Comparison of ENCODE assay signal across 8 cellular contexts in the genomic region with DNA sequence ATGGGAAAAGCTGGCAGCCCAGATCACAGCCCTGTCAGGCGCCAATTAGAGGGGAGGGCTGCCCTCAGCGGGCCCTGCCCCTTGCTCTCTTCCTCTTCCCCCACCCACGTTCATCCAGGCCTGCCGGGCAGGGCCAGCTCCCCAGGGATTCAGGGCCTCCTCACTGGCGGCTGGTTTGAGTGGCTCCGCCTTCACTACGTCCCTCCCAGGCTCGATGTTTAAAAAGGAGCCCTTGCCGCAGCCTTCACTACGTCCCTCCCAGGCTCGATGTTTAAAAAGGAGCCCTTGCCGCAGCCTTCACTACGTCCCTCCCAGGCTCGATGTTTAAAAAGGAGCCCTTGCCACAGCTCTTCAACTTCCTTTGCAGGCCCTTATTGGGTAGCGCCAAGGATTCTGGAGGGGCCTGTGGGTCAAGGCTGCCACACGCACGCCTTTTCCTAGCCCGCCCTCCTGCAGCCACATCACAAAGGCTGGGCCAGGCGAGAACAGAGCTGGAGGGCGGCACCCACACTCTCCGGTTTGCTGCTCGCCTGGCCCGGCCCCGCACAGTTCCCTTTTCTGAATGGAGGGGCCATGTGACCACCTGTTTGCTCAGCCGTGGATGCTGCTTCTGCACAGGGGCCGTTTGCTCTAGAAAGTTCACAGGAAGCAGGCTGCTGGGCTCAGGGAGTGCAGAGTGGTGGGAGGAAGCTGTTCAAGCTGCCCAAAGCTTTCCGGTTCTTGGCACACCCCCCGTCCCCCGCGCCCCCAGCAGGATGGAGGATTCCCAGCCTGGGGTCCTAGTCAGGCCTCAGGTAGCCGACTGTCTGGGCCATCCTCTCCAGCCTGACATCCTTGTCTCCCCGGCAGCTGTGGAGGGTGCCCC. TPM values are rescaled to one million over a fixed set of nuclear protein-coding genes. Genes with fewer than 3 reads are reported as not detected.
A peak's percentile ranks its signal among the peaks of the same experiment; 100 is the strongest.
DNase-seq lines count a peak whose midpoint lies in the region; ATAC-seq, FAIRE-seq and TF ChIP-seq lines count a peak whose summit lies in the region.

No MANE protein-coding gene starts in this region.

- no peaks in the 10 kb centered on the region for H3K9me3 Mint-ChIP-seq in T-helper 1 cell treated with Interleukin-12 subunit alpha and Interleukin-12 subunit beta and Interleukin-4 antibody, amounts not matched to agents 30 μg/mL and 1 μg/mL, for 36 hours
- H3K9me3 Mint-ChIP-seq in astrocyte (ENCODE audit: unreplicated experiment), result no peaks in the 10 kb centered on the region

- POLR2A ChIA-PET in PC-9 (lab: Charles Lee; ENCODE audit: unreplicated experiment), result no interaction called here

- no peak for FAIRE-seq in astrocyte (lab: Jason Lieb, UNC)

- no peaks in the 10 kb centered on the region for H3K27me3 Mint-ChIP-seq in T-helper 1 cell treated with Interleukin-12 subunit alpha and Interleukin-12 subunit beta and Interleukin-4 antibody, amounts not matched to agents 30 μg/mL and 1 μg/mL, for 36 hours (ENCODE audit: low read depth)
- H3K27me3 Mint-ChIP-seq in astrocyte (ENCODE audit: low read depth, unreplicated experiment), result no peaks in the 10 kb centered on the region

- peaks cover under 1% of the 10 kb centered on the region for H3K9me3 ChIP-seq in astrocyte (ENCODE audit: insufficient read depth, low read depth, low read length)
- H3K9me3 ChIP-seq in iPS-18a (ENCODE audit: control insufficient read depth, low read depth, low read length), result no peaks in the 10 kb centered on the region
- no peaks in the 10 kb centered on the region for H3K9me3 ChIP-seq in PC-9 (ENCODE audit: insufficient read depth, low read depth)

- H3K4me1 Mint-ChIP-seq in T-helper 1 cell treated with Interleukin-12 subunit alpha and Interleukin-12 subunit beta and Interleukin-4 antibody, amounts not matched to agents 30 μg/mL and 1 μg/mL, for 36 hours (ENCODE audit: low read depth), result peaks cover 17% of the 10 kb centered on the region
- H3K4me1 Mint-ChIP-seq in astrocyte (ENCODE audit: low read depth, unreplicated experiment), result peaks cover 5% of the 10 kb centered on the region

- H3K9me2 ChIP-seq in PC-9 (ENCODE audit: insufficient read depth), result no peaks in the 10 kb centered on the region

- ATAC-seq in GM21619 (IDR thresholded peaks at IDR 0.05; ENCODE audit: unreplicated experiment), result peak; percentile 67

- H3K9ac ChIP-seq in astrocyte (ENCODE audit: low read length), result peak overlapping the region; percentile 57
- no peak overlapping the region for H3K9ac ChIP-seq in iPS-18a (ENCODE audit: low read length)

- H3K79me2 ChIP-seq in astrocyte (ENCODE audit: insufficient read depth, low read length) (peaks cover 1% of the 10 kb centered on the region), PC-9 (ENCODE audit: low read depth) (no peaks in the 10 kb centered on the region)

- peaks cover 7% of the 10 kb centered on the region for H3K4me1 ChIP-seq in astrocyte (ENCODE audit: insufficient read depth, low read length)
- H3K4me1 ChIP-seq in iPS-18a (ENCODE audit: control insufficient read depth, low read depth, low read length), result peaks cover 15% of the 10 kb centered on the region
- no peaks in the 10 kb centered on the region for H3K4me1 ChIP-seq in PC-9 (replicated peaks; ENCODE audit: insufficient read depth)

- H3K27ac ChIP-seq in astrocyte (ENCODE audit: low read depth, low read length) (no peak overlapping the region), iPS-18a (ENCODE audit: low read length) (no peak overlapping the region), skin epidermis (peak overlapping the region in 20 of 21 experiments; percentile 29 to 91 (median 81)), PC-9 (no peak overlapping the region)

- no TSS peak for BruUV-seq in PC-9 (replicated peaks; lab: Mats Ljungman, UMichigan)

- H3K4me3 ChIP-seq in astrocyte (ENCODE audit: insufficient read depth, low read depth, low read length) (peak overlapping the region; percentile 14), iPS-18a (ENCODE audit: low read length) (peak overlapping the region; percentile 48), skin epidermis (peak overlapping the region; percentile 16 to 38 (median 27)), PC-9 (no peak overlapping the region)

- CTCF ChIA-PET in PC-9 (lab: Charles Lee), result no interaction called here

- H2AFZ ChIP-seq in astrocyte (ENCODE audit: low read depth, low read length) (peak overlapping the region; percentile 40), PC-9 (no peak overlapping the region)

- TF ChIP-seq CTCF in astrocyte (IDR thresholded peaks at IDR 0.05; ENCODE audit: insufficient read depth, low read depth, low read length) (no peak), PC-9 (conservative IDR thresholded peaks at IDR 0.05) (no peak)

- H3K4me2 ChIP-seq in astrocyte (ENCODE audit: low read length), result peak overlapping the region; percentile 73
- H3K4me2 ChIP-seq in PC-9, result no peak overlapping the region

- peak; percentile 58 for DNase-seq in ELF-1 (ENCODE audit: low read depth, low spot score)
- peak; percentile 82 for DNase-seq in KG1 (lab: John Stamatoyannopoulos, UW)
- peak; percentile 48 for DNase-seq in astrocyte (ENCODE audit: low read depth)
- no peak for DNase-seq in PC-9

- peaks cover 12% of the 10 kb centered on the region for H3K36me3 Mint-ChIP-seq in T-helper 1 cell treated with Interleukin-12 subunit alpha and Interleukin-12 subunit beta and Interleukin-4 antibody, amounts not matched to agents 30 μg/mL and 1 μg/mL, for 36 hours (ENCODE audit: low read depth)
- peaks cover 21% of the 10 kb centered on the region for H3K36me3 Mint-ChIP-seq in astrocyte (ENCODE audit: low read depth, unreplicated experiment)

- H3K27me3 ChIP-seq in astrocyte (ENCODE audit: insufficient read depth, low read length) (no peaks in the 10 kb centered on the region), iPS-18a (ENCODE audit: control insufficient read depth, insufficient read depth, low read length) (no peaks in the 10 kb centered on the region), PC-9 (ENCODE audit: insufficient read depth, low read depth) (peaks cover 5% of the 10 kb centered on the region; the same call in 1 of the 2 replicates)

- H3K27ac Mint-ChIP-seq in T-helper 1 cell treated with Interleukin-12 subunit alpha and Interleukin-12 subunit beta and Interleukin-4 antibody, amounts not matched to agents 30 μg/mL and 1 μg/mL, for 36 hours, result peak overlapping the region; percentile 92
- H3K27ac Mint-ChIP-seq in astrocyte (ENCODE audit: unreplicated experiment), result no peak overlapping the region

- peaks cover 9% of the 10 kb centered on the region for H4K20me1 ChIP-seq in astrocyte (ENCODE audit: insufficient read depth, low read length)
- peaks cover 6% of the 10 kb centered on the region; the same call in 1 of the 2 replicates for H4K20me1 ChIP-seq in PC-9 (ENCODE audit: insufficient read depth)

- no peaks in the 10 kb centered on the region for H3F3A ChIP-seq in PC-9 (ENCODE audit: insufficient read depth, low read depth)

- H3K36me3 ChIP-seq in astrocyte (ENCODE audit: insufficient read depth, low read length) (peaks cover 4% of the 10 kb centered on the region), iPS-18a (ENCODE audit: control insufficient read depth, low read depth, low read length) (peaks cover 4% of the 10 kb centered on the region), PC-9 (ENCODE audit: low read depth) (no peaks in the 10 kb centered on the region)

- H3K4me3 Mint-ChIP-seq in T-helper 1 cell treated with Interleukin-12 subunit alpha and Interleukin-12 subunit beta and Interleukin-4 antibody, amounts not matched to agents 30 μg/mL and 1 μg/mL, for 36 hours, result peak overlapping the region; percentile 80
- peak overlapping the region; percentile 57 for H3K4me3 Mint-ChIP-seq in astrocyte (ENCODE audit: unreplicated experiment)

- intact Hi-C loops in PC-9 (cut with micrococcal nuclease; ENCODE audit: unreplicated experiment), result no loop called here

RNA-seq across cellular contexts. Expression of a gene that starts 1.6 kb away (rescaled TPM):
- 11.6 and 12.4 TPM in 2 replicates for total RNA-seq in astrocyte
- 0.20 and 0.22 TPM in 2 replicates for total RNA-seq in PC-9 (2021)

RNA-seq across cellular contexts. Expression of a gene that starts 16.1 kb away (rescaled TPM):
- total RNA-seq in astrocyte, result 37.1 and 37.3 TPM in 2 replicates
- total RNA-seq in PC-9 (2021), result 45.7 and 49.7 TPM in 2 replicates

RNA-seq across cellular contexts. Expression of a gene that starts 27.8 kb away (rescaled TPM):
- total RNA-seq in astrocyte, result 39.0 and 39.2 TPM in 2 replicates
- 56.4 and 61.4 TPM in 2 replicates for total RNA-seq in PC-9 (2021)

RNA-seq across cellular contexts. Expression of a gene that starts 52.7 kb away (rescaled TPM):
- total RNA-seq in astrocyte (not detected in 2 replicates), PC-9 (2021) (not detected in 2 replicates)

Comparison
In these comparisons a context has a peak if more than half of its experiments do, and no peak if none do; other contexts are left out.
1. DNase-seq: peak in ELF-1 (single experiment), KG1 (single experiment) and astrocyte (single experiment); none in PC-9 (0 of 2).
2. H3K27ac ChIP-seq: peak in skin epidermis (20 of 21); none in astrocyte (single experiment), iPS-18a (single experiment) and PC-9 (single experiment).
3. RNA of a gene that starts 1.6 kb away (total RNA-seq): 11.6 to 12.4 TPM in astrocyte; 0.20 to 0.22 TPM in PC-9; every median in the first group is over 10 times any median in the second.